ENCODE assay signal across 18 cellular contexts in the genomic region with DNA sequence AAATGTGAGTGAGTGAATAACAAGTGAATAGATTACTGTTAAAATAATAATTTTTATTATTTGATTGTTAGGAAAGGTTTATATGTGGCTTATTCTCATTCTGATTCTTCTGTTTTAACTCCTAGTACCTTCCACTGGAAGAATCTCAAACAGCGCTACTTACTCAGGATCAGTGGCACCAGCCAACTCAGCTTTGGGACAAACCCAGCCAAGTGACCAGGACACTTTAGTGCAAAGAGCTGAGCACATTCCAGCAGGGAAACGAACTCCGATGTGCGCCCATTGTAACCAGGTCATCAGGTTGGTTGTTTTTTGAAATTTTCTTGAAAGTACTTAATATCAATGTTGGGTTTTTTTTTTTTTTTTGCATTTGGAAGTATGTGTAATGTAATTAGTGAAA.
"Had no signal": no experiment of that assay in that cellular context is flagged by ENCODE, and none has a peak within 500 bp of the region (broad histone marks: within the 10 kb centered on the region; RNA-seq: fewer than 3 reads in every experiment).

No MANE protein-coding gene starts in this region.

- H3K27ac Mint-ChIP-seq: dendritic cell treated with granulocyte-macrophage colony-stimulating factor and Interleukin-4, amounts not matched to agents 40 ng/mL and 50 ng/mL, for 4 days; memory B cell; natural killer cell treated with Interleukin-12 subunit alpha and Interleukin-12 subunit beta and Interleukin-15 and Interleukin-18, amount 100 ng/mL, for 72 hours had no signal

- ATAC-seq: lower lobe of right lung; natural killer cell treated with Interleukin-12 subunit alpha and Interleukin-12 subunit beta and Interleukin-15 and Interleukin-18, amount 100 ng/mL, for 72 hours had no signal

- H3K27me3 ChIP-seq: sigmoid colon, upper lobe of left lung, uterus had no signal

- H3K9me3 ChIP-seq: lower lobe of right lung, psoas muscle, sigmoid colon, upper lobe of left lung, uterus had no signal

- H3K4me3 Mint-ChIP-seq: dendritic cell treated with granulocyte-macrophage colony-stimulating factor and Interleukin-4, amounts not matched to agents 40 ng/mL and 50 ng/mL, for 4 days; memory B cell; natural killer cell treated with Interleukin-12 subunit alpha and Interleukin-12 subunit beta and Interleukin-15 and Interleukin-18, amount 100 ng/mL, for 72 hours had no signal

- H3K4me1 ChIP-seq: lower lobe of right lung, sigmoid colon, upper lobe of left lung, uterus had no signal

- H3K4me3 ChIP-seq: lower lobe of right lung, psoas muscle, sigmoid colon, skin epidermis, upper lobe of left lung, uterus had no signal

- H3K27me3 Mint-ChIP-seq: dendritic cell treated with granulocyte-macrophage colony-stimulating factor and Interleukin-4, amounts not matched to agents 40 ng/mL and 50 ng/mL, for 4 days; memory B cell; natural killer cell treated with Interleukin-12 subunit alpha and Interleukin-12 subunit beta and Interleukin-15 and Interleukin-18, amount 100 ng/mL, for 72 hours had no signal

- DNase-seq: cerebellar nuclear complex; foreskin melanocyte; kidney glomerular epithelial cell; lower lobe of right lung; midbrain; psoas muscle; retina; sigmoid colon; stimulated activated CD4-positive, alpha-beta T cell treated with anti-CD3 and anti-CD28 coated beads, Interleukin-12 subunit alpha, Interleukin-12 subunit beta, amount 100 ng/mL, for 4 hours; stimulated activated naive CD4-positive, alpha-beta T cell treated with Interleukin-2 at 50 U/mL for 16 hours; upper lobe of left lung; uterus had no signal

- FAIRE-seq: colon, islet of Langerhans had no signal

- H3K36me3 ChIP-seq: uterus had no signal

- H3K9me3 Mint-ChIP-seq: dendritic cell treated with granulocyte-macrophage colony-stimulating factor and Interleukin-4, amounts not matched to agents 40 ng/mL and 50 ng/mL, for 4 days; memory B cell; natural killer cell treated with Interleukin-12 subunit alpha and Interleukin-12 subunit beta and Interleukin-15 and Interleukin-18, amount 100 ng/mL, for 72 hours had no signal

- H3K27ac ChIP-seq: lower lobe of right lung, psoas muscle, sigmoid colon, skin epidermis, upper lobe of left lung, uterus had no signal

- H3K4me1 Mint-ChIP-seq: memory B cell had no signal

- H3K36me3 Mint-ChIP-seq: natural killer cell treated with Interleukin-12 subunit alpha and Interleukin-12 subunit beta and Interleukin-15 and Interleukin-18, amount 100 ng/mL, for 72 hours had no signal
